ENCODE assay signal across 21 cellular contexts in the genomic region with DNA sequence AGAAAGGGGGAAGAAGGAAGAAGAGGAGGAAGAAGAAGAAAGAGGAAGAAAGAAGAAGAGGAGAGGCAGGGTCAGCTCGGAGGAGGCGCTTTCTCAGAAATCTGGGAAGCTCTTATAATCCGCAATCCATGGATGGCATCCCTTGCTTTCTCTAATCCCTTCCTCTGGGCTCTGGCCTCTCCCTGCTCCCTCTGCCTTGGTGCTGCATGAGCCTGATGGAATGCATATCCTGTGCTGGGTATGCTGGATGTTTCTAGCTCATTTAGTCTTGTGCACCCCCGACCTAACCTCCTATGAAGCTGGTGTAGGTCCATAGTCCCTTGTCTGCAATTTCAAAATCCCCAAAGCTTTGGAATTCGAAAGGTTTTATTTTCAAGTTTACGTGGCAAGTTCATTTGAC. TPM values are rescaled to one million over a fixed set of nuclear protein-coding genes. Genes with fewer than 3 reads are reported as not detected.
"Had no signal": no experiment of that assay in that cellular context is flagged by ENCODE, and none has a peak within 500 bp of the region (broad histone marks: within the 10 kb centered on the region; RNA-seq: fewer than 3 reads in every experiment).

No MANE protein-coding gene starts in this region.

- H3K27ac Mint-ChIP-seq: IgD-negative memory B cell had no signal

- DNase-seq: Kasumi-1, MM.1S, NCI-H1092 treated with DMSO at 0.1 percent for 48 hours, NCI-H1436, NCI-H1694, NCI-H187 treated with DMSO at 0.1 percent for 48 hours, NCI-H2029 treated with DMSO at 0.1 percent for 48 hours, NCI-H2171 treated with DMSO at 0.1 percent for 48 hours, NCI-H345, NCI-H446 treated with DMSO at 0.1 percent for 48 hours, NCI-H510A treated with DMSO at 0.1 percent for 48 hours, NCI-H526, Right ventricle myocardium superior, RPMI8226, SK-N-SH had no signal

- H3K27ac ChIP-seq: HL-60, KMS-11 had no signal

- H3K4me3 ChIP-seq: K562 had no signal

- H3K9me3 ChIP-seq: SK-N-SH had no signal

- H3K4me1 Mint-ChIP-seq: IgD-negative memory B cell had no signal

- H3K4me3 Mint-ChIP-seq: IgD-negative memory B cell had no signal

RNA-seq across cellular contexts. Expression of gene CUX2, which starts 19.4 kb away (rescaled TPM):
- total RNA-seq: K562, M059J, Right ventricle myocardium superior, SK-MEL-5 had no signal
